Comparison of ENCODE assay signal across 15 cellular contexts in the genomic region with DNA sequence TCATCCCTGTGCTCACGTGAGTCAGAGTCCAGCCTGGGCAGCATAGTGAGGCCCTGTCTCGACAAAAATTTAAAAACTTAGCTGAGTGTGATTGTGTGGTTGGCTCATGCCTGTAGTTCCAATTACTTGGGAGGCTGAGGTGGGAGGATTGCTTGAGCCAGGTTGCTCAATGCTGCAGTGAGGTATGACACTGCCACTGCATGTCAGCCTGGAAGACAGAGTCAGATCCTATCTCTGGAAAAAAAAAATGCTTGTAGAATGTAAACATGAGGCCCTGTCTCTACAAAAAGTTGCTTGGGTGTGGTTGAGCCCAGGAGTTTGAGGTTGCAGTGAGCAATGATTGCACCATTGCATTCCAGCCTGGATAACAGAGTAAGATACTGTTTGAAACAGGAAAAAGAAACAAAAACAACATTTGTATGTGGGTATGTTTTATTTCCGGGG. TPM values are rescaled to one million over a fixed set of nuclear protein-coding genes. Genes with fewer than 3 reads are reported as not detected.
DNase-seq lines count a peak whose midpoint lies in the region; ATAC-seq, FAIRE-seq and TF ChIP-seq lines count a peak whose summit lies in the region.
"Had no signal": no experiment of that assay in that cellular context is flagged by ENCODE, and none has a peak within 500 bp of the region (broad histone marks: within the 10 kb centered on the region; RNA-seq: fewer than 3 reads in every experiment).

No MANE protein-coding gene starts in this region.

- peak; percentile 37; the same call in 1 of the 2 replicates for TF ChIP-seq EP300 in K562 (IDR thresholded peaks at IDR 0.05; ENCODE audit: low read length)

- POLR2A ChIA-PET in BJ (lab: Charles Lee) (no interaction called here), K562 (lab: Yijun Ruan, JAX) (interaction anchor here (1.6 kb wide), 1 partner anchor 10 kb away, joined by 3 read pairs; no protein-coding TSS in a partner anchor)

- no TSS peak for BruUV-seq in K562 (replicated peaks; lab: Mats Ljungman, UMichigan)

- H3K4me2 ChIP-seq in K562 (ENCODE audit: insufficient read depth, low read length) = no peak overlapping the region

- H3K36me3 ChIP-seq in BJ (ENCODE audit: control insufficient read depth, insufficient read depth, low read length) (no peaks in the 10 kb centered on the region), K562 (ENCODE audit: control insufficient read depth, insufficient read depth, low read length) (no peaks in the 10 kb centered on the region)

- no peak overlapping the region for H2AFZ ChIP-seq in K562 (ENCODE audit: low read depth, low read length)

- peak; percentile 46 for FAIRE-seq in K562 (lab: Jason Lieb, UNC)

- peaks cover 0 to 6% of the 10 kb centered on the region in 2 experiments; a peak in 1 of 5 replicates for H3K4me1 ChIP-seq in K562 (replicated peaks in 1 of 2; ENCODE audit: control insufficient read depth in 2 of 2, insufficient read depth in 2 of 2, low read length in 2 of 2)

- H3K27me3 ChIP-seq in BJ (ENCODE audit: control insufficient read depth, insufficient read depth, low read length) = no peaks in the 10 kb centered on the region
- no peaks in the 10 kb centered on the region for H3K27me3 ChIP-seq in K562 (ENCODE audit: control insufficient read depth in 2 of 2, insufficient read depth in 2 of 2, low read length in 2 of 2)

- in situ Hi-C loops in K562 (cut with MboI) = no loop called here

- H3K9me1 ChIP-seq in K562 (ENCODE audit: control insufficient read depth, insufficient read depth, low read length) = no peaks in the 10 kb centered on the region

- no peaks in the 10 kb centered on the region for H3K79me2 ChIP-seq in K562 (ENCODE audit: control insufficient read depth, insufficient read depth, low read length)

- H3K9ac ChIP-seq in K562 (ENCODE audit: insufficient read depth in 1 of 2, low read depth in 2 of 2, low read length in 2 of 2) = no peak overlapping the region

- no peak for TF ChIP-seq RAD21 in K562 (CRISPR knock-in tag; conservative IDR thresholded peaks at IDR 0.05 in 1 of 2, IDR thresholded peaks at IDR 0.05 in 1 of 2)

- TF ChIP-seq CTCF in BJ (IDR thresholded peaks at IDR 0.05; ENCODE audit: insufficient read depth, low read depth, low read length) (no peak), K562 (IDR thresholded peaks at IDR 0.05 in 2 of 3, conservative IDR thresholded peaks at IDR 0.05 in 1 of 3; ENCODE audit: insufficient read depth in 2 of 3, low read depth in 1 of 3, low read length in 3 of 3) (no peak), coronary artery (IDR thresholded peaks at IDR 0.05) (no peak)

- WGBS in K562 (ENCODE audit: insufficient coverage, low coverage, missing lambda C conversion rate) = 8% methylated on average over 3 of the region's 3 CpGs

- H4K20me1 ChIP-seq in K562 (replicated peaks; ENCODE audit: control insufficient read depth, insufficient read depth, low read length) = no peaks in the 10 kb centered on the region

- CTCF ChIA-PET in BJ (lab: Yijun Ruan, JAX) (interaction anchor here (1.1 to 1.7 kb wide), 4 partner anchors 11 to 89 kb away, joined by 3 to 6 read pairs (median 4); no protein-coding TSS in a partner anchor), K562 (lab: Yijun Ruan, JAX; ENCODE audit: low intra/inter-chr PET ratio) (interaction anchor here (0.7 kb wide), 1 partner anchor 126 kb away, joined by 4 read pairs; no protein-coding TSS in a partner anchor)

- no peaks in the 10 kb centered on the region for H3K9me3 ChIP-seq in K562 (replicated peaks; ENCODE audit: control insufficient read depth, insufficient read depth, low read depth, low read length)
- H3K9me3 ChIP-seq: mucosa of descending colon had no signal

- no peak for TF ChIP-seq POLR2A in K562 (conservative IDR thresholded peaks at IDR 0.05)

- no peak overlapping the region for H3K4me3 ChIP-seq in BJ (ENCODE audit: low read depth, low read length)
- H3K4me3 ChIP-seq in K562 = no peak overlapping the region
- H3K4me3 ChIP-seq in coronary artery = no peak overlapping the region
- H3K4me3 ChIP-seq: mucosa of descending colon had no signal

- DNase-seq in BJ (ENCODE audit: low read depth) (peak; percentile 78), LoVo (ENCODE audit: low spot score) (peak; percentile 61), K562 (ENCODE audit: extremely low read depth in 1 of 4, low spot score in 3 of 4) (peak in 1 of 4 experiments; percentile 37), kidney glomerular epithelial cell (lab: John Stamatoyannopoulos, UW) (peak; percentile 43), NCI-H1092 treated with DMSO at 0.1 percent for 48 hours (lab: John Stamatoyannopoulos, UW) (no peak), coronary artery (ENCODE audit: low spot score) (no peak)
- no peak for DNase-seq in stimulated activated CD4-positive, alpha-beta T cell treated with anti-CD3 and anti-CD28 coated beads, Interleukin-4, amount 100 ng/mL, for 1 hour
- DNase-seq in activated CD4-positive, alpha-beta T cell treated with anti-CD3 and anti-CD28 coated beads, Interleukin-2, amount 50 U/mL, for 4 hours = no peak
- DNase-seq: activated CD4-positive, alpha-beta memory T cell treated with anti-CD3 and anti-CD28 coated beads for 36 hours; activated effector memory CD4-positive, alpha-beta T cell treated with anti-CD3 and anti-CD28 coated beads, Interleukin-2, amount 50 U/mL, for 16 hours; CD4-positive, alpha-beta memory T cell; central memory CD4-positive, alpha-beta T cell; mucosa of descending colon; stimulated activated CD4-positive, alpha-beta T cell treated with anti-CD3 and anti-CD28 coated beads, Interleukin-4, amount 100 ng/mL, for 4 hours; stimulated activated naive CD4-positive, alpha-beta T cell treated with Interleukin-2 at 50 U/mL for 16 hours had no signal

- intact Hi-C loops in K562 (cut with micrococcal nuclease) = no loop called here

- H3K27ac ChIP-seq in K562 (ENCODE audit: extremely low read depth, low read depth, low read length) (no peak overlapping the region), coronary artery (no peak overlapping the region)

- ATAC-seq in K562 = peak; percentile 92
- ATAC-seq: mucosa of descending colon had no signal

TF ChIP-seq in K562, 482 proteins besides CTCF, POLR2A, EP300 and RAD21 (continues in another document):
- peak; percentile 47; the same call in 1 of the 2 replicates for TF ChIP-seq DPF2 (IDR thresholded peaks at IDR 0.05)
- peak in 1 of 2 experiments; percentile 52; a peak in 1 of 4 replicates for TF ChIP-seq ARNT (IDR thresholded peaks at IDR 0.05)
- TF ChIP-seq SMARCE1 (IDR thresholded peaks at IDR 0.05) = peak; percentile 59; the same call in 1 of the 2 replicates
- TF ChIP-seq ZFX (CRISPR knock-in tag; IDR thresholded peaks at IDR 0.05) = peak; percentile 31; the same call in 1 of the 2 replicates
- no peak for TF ChIP-seq MEF2A (IDR thresholded peaks at IDR 0.05; ENCODE audit: control insufficient read depth, low read depth, low read length)
- peak; percentile 71 for TF ChIP-seq MEIS2 (IDR thresholded peaks at IDR 0.05; ENCODE audit: partially characterized antibody)
- TF ChIP-seq TSC22D4 (tag; IDR thresholded peaks at IDR 0.05) = no peak
- TF ChIP-seq CREB1 (IDR thresholded peaks at IDR 0.05) = no peak
- 0 out of 2 replicates have a peak, but pooled peaks have one; percentile 17 for TF ChIP-seq CREB1 (CRISPR knock-in tag; IDR thresholded peaks at IDR 0.05)
- TF ChIP-seq HNRNPK (IDR thresholded peaks at IDR 0.05; ENCODE audit: low read depth, low read length, poor library complexity, severe bottlenecking) = no peak
- no peak for TF ChIP-seq DIDO1 (tag; IDR thresholded peaks at IDR 0.05; ENCODE audit: low read depth)
- TF ChIP-seq PYGO2 (tag; IDR thresholded peaks at IDR 0.05) = no peak
- TF ChIP-seq RCOR1 (IDR thresholded peaks at IDR 0.05; ENCODE audit: borderline replicate concordance in 1 of 2, low read depth in 2 of 2, low read length in 2 of 2) = peak in 1 of 2 experiments; percentile 58; a peak in 2 of 4 replicates
- TF ChIP-seq FOXK2 (conservative IDR thresholded peaks at IDR 0.05 in 1 of 2, IDR thresholded peaks at IDR 0.05 in 1 of 2; ENCODE audit: low read depth in 2 of 2) = peak; percentile 97 to 98
- no peak for TF ChIP-seq JUNB (CRISPR knock-in tag; conservative IDR thresholded peaks at IDR 0.05)
- TF ChIP-seq ZKSCAN8 (CRISPR knock-in tag; IDR thresholded peaks at IDR 0.05) = peak; percentile 92
- TF ChIP-seq, protein P1, sequence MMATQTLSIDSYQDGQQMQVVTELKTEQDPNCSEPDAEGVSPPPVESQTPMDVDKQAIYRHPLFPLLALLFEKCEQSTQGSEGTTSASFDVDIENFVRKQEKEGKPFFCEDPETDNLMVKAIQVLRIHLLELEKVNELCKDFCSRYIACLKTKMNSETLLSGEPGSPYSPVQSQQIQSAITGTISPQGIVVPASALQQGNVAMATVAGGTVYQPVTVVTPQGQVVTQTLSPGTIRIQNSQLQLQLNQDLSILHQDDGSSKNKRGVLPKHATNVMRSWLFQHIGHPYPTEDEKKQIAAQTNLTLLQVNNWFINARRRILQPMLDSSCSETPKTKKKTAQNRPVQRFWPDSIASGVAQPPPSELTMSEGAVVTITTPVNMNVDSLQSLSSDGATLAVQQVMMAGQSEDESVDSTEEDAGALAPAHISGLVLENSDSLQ (IDR thresholded peaks at IDR 0.05) = peak; percentile 81
- TF ChIP-seq BRD4 (IDR thresholded peaks at IDR 0.05) = no peak
- no peak for TF ChIP-seq ZNF785 (CRISPR knock-in tag; IDR thresholded peaks at IDR 0.05)

RNA-seq across cellular contexts. Expression of gene YTHDC1, which starts 11.3 kb away (rescaled TPM):
- polyA plus RNA-seq in BJ (2011; rRNA removed) (21.6 and 41.4 TPM in 2 replicates), K562 (2011; rRNA removed) (52.1 and 55.7 TPM in 2 replicates), K562 (2014; fragmentation: Illumina TruSeq; extraction: Trizol) (57.2 and 65.4 TPM in 2 replicates), K562 (2014; fragmentation: Nextera tagmentation; extraction: Ambion mirVana) (10 to 100 TPM in 1 of 2 experiments, 1 to 10 TPM in 1; 9.8 to 15.8 TPM), K562 (2014; rRNA removed) (42.3 and 51.7 TPM in 2 replicates)
- polyA minus RNA-seq in BJ (2011; rRNA and poly(A)+ RNA removed) = 23.5 and 29.6 TPM in 2 replicates
- 52.5 and 164 TPM in 2 replicates for total RNA-seq in K562 (2011; cell fraction: chromatin; rRNA removed; ENCODE audit: low replicate concordance)
- total RNA-seq in K562 (2011; cell fraction: nucleolus; rRNA removed) = 19.7 and 44.0 TPM in 2 replicates
- total RNA-seq in K562 (2011; cell fraction: nucleoplasm; rRNA removed) = 45.7 and 51.4 TPM in 2 replicates
- total RNA-seq in K562 (2014; rRNA removed) (41.1 and 48.5 TPM in 2 replicates), K562 (2014; rRNA removed; fragmentation: Illumina TruSeq; extraction: Trizol) (56.4 and 65.1 TPM in 2 replicates), K562 (2015; rRNA removed; fragmentation: Illumina TruSeq; extraction: Trizol) (54.3 and 54.8 TPM in 2 replicates), K562 (2021) (41.0 and 51.7 TPM in 2 replicates)
- 13.6 and 20.9 TPM in 2 replicates for polyA plus RNA-seq in K562 (2011; cell fraction: cytosol; rRNA removed)
- 85.3 and 116 TPM in 2 replicates for polyA plus RNA-seq in K562 (2011; cell fraction: nucleus; rRNA removed)
- polyA plus RNA-seq in K562 (2012) = 30.7 and 55.3 TPM in 2 replicates
- polyA minus RNA-seq in K562 (2011; rRNA and poly(A)+ RNA removed) = 95.4 and 105 TPM in 2 replicates
- polyA minus RNA-seq in K562 (2011; cell fraction: cytosol; rRNA and poly(A)+ RNA removed) = 10.5 and 18.8 TPM in 2 replicates
- polyA minus RNA-seq in K562 (2011; cell fraction: nucleus; rRNA and poly(A)+ RNA removed) = 59.4 and 137 TPM in 2 replicates

Comparison
In these comparisons a context has a peak if more than half of its experiments do, and no peak if none do; other contexts are left out.
1. DNase-seq: peak in BJ (single experiment), LoVo (single experiment) and kidney glomerular epithelial cell (single experiment); none in stimulated activated CD4-positive, alpha-beta T cell treated with anti-CD3 and anti-CD28 coated beads, Interleukin-4, amount 100 ng/mL, for 1 hour (single experiment), NCI-H1092 treated with DMSO at 0.1 percent for 48 hours (single experiment), activated CD4-positive, alpha-beta T cell treated with anti-CD3 and anti-CD28 coated beads, Interleukin-2, amount 50 U/mL, for 4 hours (0 of 2) and coronary artery (single experiment).